29 cellular contexts compared by ENCODE assay signal in the genomic region with DNA sequence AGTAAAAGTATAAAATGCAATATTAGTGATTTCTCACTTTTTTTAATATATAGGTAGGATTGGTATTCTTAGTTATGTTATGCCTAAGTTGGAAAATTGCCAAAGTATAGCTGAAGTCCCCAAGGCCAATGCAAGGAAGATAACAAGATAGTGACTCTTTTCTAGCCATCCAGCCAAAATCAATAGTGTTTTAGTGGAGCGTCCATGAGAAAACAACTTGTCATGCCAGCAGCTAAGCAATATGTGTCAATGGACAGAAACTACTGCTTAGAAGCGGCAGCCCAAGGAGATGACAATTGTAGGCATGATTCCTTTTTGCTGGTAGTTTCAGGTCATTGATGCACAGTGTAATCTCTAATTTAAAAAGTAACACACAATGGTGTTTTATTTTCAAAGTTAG.
"Had no signal": no experiment of that assay in that cellular context is flagged by ENCODE, and none has a peak within 500 bp of the region (broad histone marks: within the 10 kb centered on the region; RNA-seq: fewer than 3 reads in every experiment).

No MANE protein-coding gene starts in this region.

- H3K9me3 Mint-ChIP-seq: type B pancreatic cell had no signal

- H3K4me3 Mint-ChIP-seq: stimulated activated effector memory CD8-positive, alpha-beta T cell treated with anti-CD3 and anti-CD28 coated beads, Interleukin-12 subunit alpha, Interleukin-12 subunit beta, amount 100 ng/mL, for 72 hours; stimulated activated memory B cell treated with anti-CD40 and anti-IgM and Interleukin-4, amounts not matched to agents 10 μg/mL and 1 μg/mL and 100 μg/mL, for 72 hours; stimulated activated naive B cell treated with anti-CD40 and anti-IgM and Interleukin-4, amounts not matched to agents 10 μg/mL and 1 μg/mL and 100 μg/mL, for 72 hours; stimulated activated naive CD8-positive, alpha-beta T cell treated with anti-CD3 and anti-CD28 coated beads, Interleukin-15, amount 100 ng/mL, for 72 hours; stimulated activated naive CD8-positive, alpha-beta T cell treated with anti-CD3 and anti-CD28 coated beads, Interleukin-15, Interleukin-2, amounts not matched to agents 100 ng/mL and 50 ng/mL, for 24 hours; type B pancreatic cell had no signal

- H3K4me3 ChIP-seq: stomach, suprapubic skin, testis, thoracic aorta, thyroid gland, tibial artery, tibial nerve, transverse colon, upper lobe of left lung, upper lobe of right lung, uterus, vagina had no signal

- H3K36me3 Mint-ChIP-seq: stimulated activated effector memory CD8-positive, alpha-beta T cell treated with anti-CD3 and anti-CD28 coated beads, Interleukin-12 subunit alpha, Interleukin-12 subunit beta, amount 100 ng/mL, for 72 hours; stimulated activated memory B cell treated with anti-CD40 and anti-IgM and Interleukin-4, amounts not matched to agents 10 μg/mL and 1 μg/mL and 100 μg/mL, for 72 hours; stimulated activated naive B cell treated with anti-CD40 and anti-IgM and Interleukin-4, amounts not matched to agents 10 μg/mL and 1 μg/mL and 100 μg/mL, for 72 hours; type B pancreatic cell had no signal

- H3K4me1 Mint-ChIP-seq: stimulated activated effector memory CD8-positive, alpha-beta T cell treated with anti-CD3 and anti-CD28 coated beads, Interleukin-12 subunit alpha, Interleukin-12 subunit beta, amount 100 ng/mL, for 72 hours; stimulated activated memory B cell treated with anti-CD40 and anti-IgM and Interleukin-4, amounts not matched to agents 10 μg/mL and 1 μg/mL and 100 μg/mL, for 72 hours; stimulated activated naive B cell treated with anti-CD40 and anti-IgM and Interleukin-4, amounts not matched to agents 10 μg/mL and 1 μg/mL and 100 μg/mL, for 72 hours; stimulated activated naive CD8-positive, alpha-beta T cell treated with anti-CD3 and anti-CD28 coated beads, Interleukin-15, amount 100 ng/mL, for 72 hours had no signal

- FAIRE-seq: urothelium cell line had no signal

- H3K27ac ChIP-seq: stomach, suprapubic skin, testis, thoracic aorta, thyroid gland, tibial artery, tibial nerve, transverse colon, upper lobe of left lung, upper lobe of right lung, uterus, vagina had no signal

- ATAC-seq: stimulated activated effector memory CD8-positive, alpha-beta T cell treated with anti-CD3 and anti-CD28 coated beads, Interleukin-12 subunit alpha, Interleukin-12 subunit beta, amount 100 ng/mL, for 72 hours; stimulated activated memory B cell treated with anti-CD40 and anti-IgM and Interleukin-4, amounts not matched to agents 10 μg/mL and 1 μg/mL and 100 μg/mL, for 72 hours; stimulated activated naive B cell treated with anti-CD40 and anti-IgM and Interleukin-4, amounts not matched to agents 10 μg/mL and 1 μg/mL and 100 μg/mL, for 72 hours; stimulated activated naive CD8-positive, alpha-beta T cell treated with anti-CD3 and anti-CD28 coated beads, Interleukin-15, amount 100 ng/mL, for 72 hours; stimulated activated naive CD8-positive, alpha-beta T cell treated with anti-CD3 and anti-CD28 coated beads, Interleukin-15, Interleukin-2, amounts not matched to agents 100 U/mL and 50 U/mL, for 24 hours; upper lobe of right lung had no signal

- H3K27me3 Mint-ChIP-seq: stimulated activated memory B cell treated with anti-CD40 and anti-IgM and Interleukin-4, amounts not matched to agents 10 μg/mL and 1 μg/mL and 100 μg/mL, for 72 hours; stimulated activated naive B cell treated with anti-CD40 and anti-IgM and Interleukin-4, amounts not matched to agents 10 μg/mL and 1 μg/mL and 100 μg/mL, for 72 hours; stimulated activated naive CD8-positive, alpha-beta T cell treated with anti-CD3 and anti-CD28 coated beads, Interleukin-15, amount 100 ng/mL, for 72 hours; stimulated activated naive CD8-positive, alpha-beta T cell treated with anti-CD3 and anti-CD28 coated beads, Interleukin-15, Interleukin-2, amounts not matched to agents 100 ng/mL and 50 ng/mL, for 24 hours; type B pancreatic cell had no signal

- H3K9me3 ChIP-seq: suprapubic skin, testis, thoracic aorta, thyroid gland, tibial artery, tibial nerve, upper lobe of left lung, upper lobe of right lung, uterus, vagina had no signal

- H3K27me3 ChIP-seq: stomach, suprapubic skin, testis, thyroid gland, tibial artery, tibial nerve, transverse colon, upper lobe of left lung, upper lobe of right lung, uterus, vagina had no signal

- DNase-seq: stimulated activated CD4-positive, alpha-beta T cell treated with anti-CD3 and anti-CD28 coated beads, Interleukin-2, amount 100 ng/mL, for 48 hours; stimulated activated CD4-positive, alpha-beta T cell treated with anti-CD3 and anti-CD28 coated beads, Interleukin-4, amount 100 ng/mL, for 1 hour; stimulated activated CD4-positive, alpha-beta T cell treated with anti-CD3 and anti-CD28 coated beads, Interleukin-4, amount 100 ng/mL, for 24 hours; stimulated activated CD4-positive, alpha-beta T cell treated with anti-CD3 and anti-CD28 coated beads, Interleukin-4, amount 100 ng/mL, for 4 hours; stimulated activated CD8-positive, alpha-beta memory T cell treated with anti-CD3 and anti-CD28 coated beads, Interleukin-4, amount 100 ng/mL, for 48 hours; stimulated activated naive B cell treated with anti-CD40 and anti-IgM and Interleukin-4, amounts not matched to agents 10 μg/mL and 1 μg/mL and 100 μg/mL, for 72 hours; stimulated activated naive CD4-positive, alpha-beta T cell; stimulated activated naive CD4-positive, alpha-beta T cell treated with Interleukin-2 at 50 U/mL for 16 hours; stimulated activated naive CD8-positive, alpha-beta T cell treated with anti-CD3 and anti-CD28 coated beads, Interleukin-15, amount 100 ng/mL, for 72 hours; stimulated activated naive CD8-positive, alpha-beta T cell treated with anti-CD3 and anti-CD28 coated beads, Interleukin-15, Interleukin-2, amounts not matched to agents 100 U/mL and 50 U/mL, for 24 hours; stomach; substantia nigra; testis; thyroid gland; tibial artery; transverse colon; trophoblast cell; upper lobe of left lung; upper lobe of right lung; uterus had no signal

- H3K4me1 ChIP-seq: stomach, suprapubic skin, testis, thyroid gland, tibial artery, tibial nerve, transverse colon, upper lobe of left lung, upper lobe of right lung, uterus, vagina had no signal

- H3K27ac Mint-ChIP-seq: stimulated activated effector memory CD8-positive, alpha-beta T cell treated with anti-CD3 and anti-CD28 coated beads, Interleukin-12 subunit alpha, Interleukin-12 subunit beta, amount 100 ng/mL, for 72 hours; stimulated activated memory B cell treated with anti-CD40 and anti-IgM and Interleukin-4, amounts not matched to agents 10 μg/mL and 1 μg/mL and 100 μg/mL, for 72 hours; stimulated activated naive B cell treated with anti-CD40 and anti-IgM and Interleukin-4, amounts not matched to agents 10 μg/mL and 1 μg/mL and 100 μg/mL, for 72 hours; stimulated activated naive CD8-positive, alpha-beta T cell treated with anti-CD3 and anti-CD28 coated beads, Interleukin-15, amount 100 ng/mL, for 72 hours; stimulated activated naive CD8-positive, alpha-beta T cell treated with anti-CD3 and anti-CD28 coated beads, Interleukin-15, Interleukin-2, amounts not matched to agents 100 ng/mL and 50 ng/mL, for 24 hours; type B pancreatic cell had no signal

- H3K36me3 ChIP-seq: stomach, suprapubic skin, thoracic aorta, thyroid gland, tibial artery, tibial nerve, transverse colon, upper lobe of left lung, upper lobe of right lung, uterus, vagina had no signal
